Comparison of ENCODE assay signal across 11 cellular contexts in the genomic region with DNA sequence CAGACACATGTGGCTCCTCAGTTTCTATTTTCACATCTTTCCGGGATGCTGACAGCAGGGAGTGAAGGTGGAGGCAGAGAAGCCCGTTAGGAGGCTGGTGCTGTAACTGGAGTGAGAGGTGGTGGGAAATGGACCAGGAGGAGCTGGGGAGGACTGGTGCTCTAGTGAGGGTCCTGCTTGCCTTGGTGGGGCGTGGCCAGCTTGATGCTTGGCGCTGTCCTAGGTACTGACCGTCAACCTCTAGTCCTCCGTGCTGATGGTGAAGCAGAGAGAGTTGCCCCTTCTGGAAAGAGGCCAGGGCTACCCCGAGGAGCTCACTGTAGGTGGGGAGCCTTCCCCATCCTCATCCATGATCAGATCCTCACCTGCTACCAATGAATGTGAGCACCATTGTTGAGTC. TPM values are rescaled to one million over a fixed set of nuclear protein-coding genes. Genes with fewer than 3 reads are reported as not detected.
DNase-seq lines count a peak whose midpoint lies in the region; TF ChIP-seq lines count a peak whose summit lies in the region.
"Had no signal": no experiment of that assay in that cellular context is flagged by ENCODE, and none has a peak within 500 bp of the region (broad histone marks: within the 10 kb centered on the region; RNA-seq: fewer than 3 reads in every experiment).

No MANE protein-coding gene starts in this region.

- peak overlapping the region; percentile 97 for H3K4me3 Mint-ChIP-seq in activated naive CD4-positive, alpha-beta T cell treated with anti-CD3 and anti-CD28 coated beads, Interleukin-2, amount 50 U/mL, for 24 hours

- peaks cover 41% of the 10 kb centered on the region for H3K79me2 ChIP-seq in hepatocyte

- no peaks in the 10 kb centered on the region for H3K9me3 Mint-ChIP-seq in activated naive CD4-positive, alpha-beta T cell treated with anti-CD3 and anti-CD28 coated beads, Interleukin-2, amount 50 U/mL, for 24 hours

- H3K36me3 ChIP-seq in hepatocyte (replicated peaks; ENCODE audit: insufficient read depth, low read depth) (no peaks in the 10 kb centered on the region), stomach (peaks cover 5 to 53% (median 43%) of the 10 kb centered on the region in 4 donors)

- no peak for TF ChIP-seq EP300 in stomach (IDR thresholded peaks at IDR 0.05)

- H3K4me3 ChIP-seq in WI38 (ENCODE audit: low read depth, low read length) (peak overlapping the region; percentile 82; the same call in 1 of the 2 replicates), hepatocyte (no peak overlapping the region), stomach (peak overlapping the region in 3 of 4 donors; percentile 93 to 100 (median 94))

- H3K27ac ChIP-seq in hepatocyte (no peak overlapping the region), stomach (no peak overlapping the region)

- intact Hi-C loops in stomach (cut with DNase I; ENCODE audit: low total_unique reads), result no loop called here

- DNase-seq in activated naive CD4-positive, alpha-beta T cell treated with anti-CD3 and anti-CD28 coated beads, Interleukin-2, amount 50 U/mL, for 16 hours, result no peak
- DNase-seq in hepatocyte (ENCODE audit: low spot score), result no peak
- DNase-seq in stomach, result no peak
- no peak for DNase-seq in NCI-H2029 (lab: John Stamatoyannopoulos, UW)
- no peak for DNase-seq in stimulated activated CD4-positive, alpha-beta T cell treated with anti-CD3 and anti-CD28 coated beads, Interleukin-1b, Interleukin-23, amount 100 ng/mL, for 48 hours
- no peak for DNase-seq in NCI-H1092 treated with DMSO at 0.1 percent for 48 hours (lab: John Stamatoyannopoulos, UW)
- DNase-seq: HCEC 1CT; NCI-H1436 treated with DMSO at 0.1 percent for 48 hours; stimulated activated CD4-positive, alpha-beta T cell treated with anti-CD3 and anti-CD28 coated beads, Interleukin-4, amount 100 ng/mL, for 24 hours had no signal

- TF ChIP-seq POLR2A in stomach (IDR thresholded peaks at IDR 0.05), result no peak

- H3K36me3 Mint-ChIP-seq in activated naive CD4-positive, alpha-beta T cell treated with anti-CD3 and anti-CD28 coated beads, Interleukin-2, amount 50 U/mL, for 24 hours, result no peaks in the 10 kb centered on the region

- H3K27ac Mint-ChIP-seq in activated naive CD4-positive, alpha-beta T cell treated with anti-CD3 and anti-CD28 coated beads, Interleukin-2, amount 50 U/mL, for 24 hours, result peak overlapping the region; percentile 59

- H3K9me3 ChIP-seq in hepatocyte (ENCODE audit: low read depth), result no peaks in the 10 kb centered on the region
- no peaks in the 10 kb centered on the region for H3K9me3 ChIP-seq in stomach

- no peaks in the 10 kb centered on the region for H3K9me2 ChIP-seq in hepatocyte (replicated peaks; ENCODE audit: insufficient read depth)

- no peaks in the 10 kb centered on the region for H3K27me3 ChIP-seq in hepatocyte
- no peaks in the 10 kb centered on the region for H3K27me3 ChIP-seq in stomach

- H2AFZ ChIP-seq in hepatocyte, result no peak overlapping the region

- H3K27me3 Mint-ChIP-seq in activated naive CD4-positive, alpha-beta T cell treated with anti-CD3 and anti-CD28 coated beads, Interleukin-2, amount 50 U/mL, for 24 hours, result no peaks in the 10 kb centered on the region

- WGBS in hepatocyte (ENCODE audit: low lambda C conversion rate, missing lambda C conversion rate), result 65% methylated on average over 7 of the region's 7 CpGs
- WGBS in stomach, 5 donors, result 56 to 70% (median 58%) methylated on average over 7 of the region's 7 CpGs

- peaks cover 34% of the 10 kb centered on the region for H3K4me1 Mint-ChIP-seq in activated naive CD4-positive, alpha-beta T cell treated with anti-CD3 and anti-CD28 coated beads, Interleukin-2, amount 50 U/mL, for 24 hours

- no peak for TF ChIP-seq CTCF in WI38 (IDR thresholded peaks at IDR 0.05; ENCODE audit: low read depth, low read length)
- no peak for TF ChIP-seq CTCF in hepatocyte (IDR thresholded peaks at IDR 0.05; ENCODE audit: poor library complexity)
- no peak for TF ChIP-seq CTCF in stomach (IDR thresholded peaks at IDR 0.05)

- no peaks in the 10 kb centered on the region for H4K20me1 ChIP-seq in hepatocyte (ENCODE audit: insufficient read depth, poor library complexity, severe bottlenecking)

- peak overlapping the region; percentile 97 for H3K4me2 ChIP-seq in hepatocyte

- H3K4me1 ChIP-seq in hepatocyte (ENCODE audit: insufficient read depth), result peaks cover 32% of the 10 kb centered on the region
- peaks cover 55 to 97% (median 80%) of the 10 kb centered on the region in 4 donors for H3K4me1 ChIP-seq in stomach

RNA-seq across cellular contexts. Expression of gene TRMT61A, which starts 1.4 kb away (rescaled TPM):
- total RNA-seq in hepatocyte (8.2 and 8.9 TPM in 2 replicates), stomach (10 to 100 TPM in 4 of 5 donors, 1 to 10 TPM in 1; 5.5 to 39.7 (median 18.5) TPM)
- polyA plus RNA-seq in hepatocyte (13.2 and 15.0 TPM in 2 replicates), stomach (10 to 100 TPM in 2 of 3 donors, 1 to 10 TPM in 1; 9.0 to 16.9 (median 14.8) TPM)

RNA-seq across cellular contexts. Expression of gene CKB, which starts 7.8 kb away (rescaled TPM):
- total RNA-seq in hepatocyte (523 and 682 TPM in 2 replicates), stomach (1,000 to 10,000 TPM in 1 of 5 donors, 100 to 1,000 TPM in 4; 216 to 1,146 (median 643) TPM)
- polyA plus RNA-seq in hepatocyte (2,788 and 2,829 TPM in 2 replicates), stomach (1,000 to 10,000 TPM in 1 of 3 donors, 100 to 1,000 TPM in 2; 778 to 1,091 (median 976) TPM)

RNA-seq across cellular contexts. Expression of gene BAG5, which starts 32.1 kb away (rescaled TPM):
- 25.8 and 27.4 TPM in 2 replicates for total RNA-seq in hepatocyte
- polyA plus RNA-seq in hepatocyte, result 11.7 and 13.9 TPM in 2 replicates
- total RNA-seq in stomach, result 100 to 1,000 TPM in 1 of 5 donors, 10 to 100 TPM in 3, 1 to 10 TPM in 1; 4.3 to 207 (median 24.3) TPM
- polyA plus RNA-seq in stomach, result 10 to 100 TPM in 2 of 3 donors, 1 to 10 TPM in 1; 7.5 to 11.6 (median 10.8) TPM

RNA-seq across cellular contexts. Expression of gene COA8, which starts 32.4 kb away (rescaled TPM):
- total RNA-seq in hepatocyte, result 58.7 and 59.1 TPM in 2 replicates
- 68.2 and 71.5 TPM in 2 replicates for polyA plus RNA-seq in hepatocyte
- 10 to 100 TPM in 3 of 5 donors, 1 to 10 TPM in 2; 6.4 to 21.4 (median 14.9) TPM for total RNA-seq in stomach
- 10 to 100 TPM; 42.8 to 96.5 (median 48.4) TPM for polyA plus RNA-seq in stomach
